ENCODE assay signal across 25 cellular contexts in genomic region chr12:10241276-10241675, GRCh38.
"Had no signal": no experiment of that assay in that cellular context is flagged by ENCODE, and none has a peak within 500 bp of the region (broad histone marks: within the 10 kb centered on the region; RNA-seq: fewer than 3 reads in every experiment).

No MANE protein-coding gene starts in this region.

- H2AFZ ChIP-seq: neural progenitor cell had no signal

- H3K36me3 Mint-ChIP-seq: activated CD4-positive, alpha-beta memory T cell treated with anti-CD3 and anti-CD28 coated beads for 36 hours; naive B cell; neural progenitor cell; stimulated activated memory B cell treated with anti-CD40 and anti-IgM and Interleukin-4, amounts not matched to agents 10 μg/mL and 1 μg/mL and 100 μg/mL, for 72 hours had no signal

- H3K27ac Mint-ChIP-seq: activated CD4-positive, alpha-beta memory T cell treated with anti-CD3 and anti-CD28 coated beads for 36 hours; activated naive CD4-positive, alpha-beta T cell treated with anti-CD3 and anti-CD28 coated beads, Interleukin-2, amount 50 U/mL, for 72 hours; activated T-helper 1 cell treated with anti-CD3 and anti-CD28 coated beads, Interleukin-12 subunit alpha, Interleukin-12 subunit beta, Interleukin-2, Interleukin-4 antibody, amounts not matched to agents 30 ng/mL and 10 ng/mL and 1 ng/mL, durations not matched to agents 14 hours and 24 hours and 36 hours; naive B cell; neural progenitor cell; stimulated activated memory B cell treated with anti-CD40 and anti-IgM and Interleukin-4, amounts not matched to agents 10 μg/mL and 1 μg/mL and 100 μg/mL, for 72 hours; T-helper 17 cell had no signal

- H3K4me1 ChIP-seq: adrenal gland, neural progenitor cell, stomach, suprapubic skin, tibial nerve had no signal

- H3K4me3 Mint-ChIP-seq: activated CD4-positive, alpha-beta memory T cell treated with anti-CD3 and anti-CD28 coated beads for 36 hours; activated T-helper 1 cell treated with anti-CD3 and anti-CD28 coated beads, Interleukin-12 subunit alpha, Interleukin-12 subunit beta, Interleukin-2, Interleukin-4 antibody, amounts not matched to agents 30 ng/mL and 10 ng/mL and 1 ng/mL, durations not matched to agents 14 hours and 24 hours and 36 hours; naive B cell; neural progenitor cell; stimulated activated memory B cell treated with anti-CD40 and anti-IgM and Interleukin-4, amounts not matched to agents 10 μg/mL and 1 μg/mL and 100 μg/mL, for 72 hours; T-helper 17 cell had no signal

- H3K9me3 Mint-ChIP-seq: activated CD4-positive, alpha-beta memory T cell treated with anti-CD3 and anti-CD28 coated beads for 36 hours; activated naive CD4-positive, alpha-beta T cell treated with anti-CD3 and anti-CD28 coated beads, Interleukin-2, amount 50 U/mL, for 72 hours; activated T-helper 1 cell treated with anti-CD3 and anti-CD28 coated beads, Interleukin-12 subunit alpha, Interleukin-12 subunit beta, Interleukin-2, Interleukin-4 antibody, amounts not matched to agents 30 ng/mL and 10 ng/mL and 1 ng/mL, durations not matched to agents 14 hours and 24 hours and 36 hours; naive B cell; neural progenitor cell had no signal

- H3K27ac ChIP-seq: adrenal gland, epithelial cell of prostate, heart right ventricle, lower lobe of right lung, neural progenitor cell, stomach, suprapubic skin, tibial nerve had no signal

- H3K4me3 ChIP-seq: adrenal gland, heart right ventricle, lower lobe of right lung, neural progenitor cell, stomach, suprapubic skin, tibial nerve had no signal

- H3K9me3 ChIP-seq: adrenal gland, heart right ventricle, lower lobe of right lung, stomach, suprapubic skin, tibial nerve had no signal

- H3K4me2 ChIP-seq: neural progenitor cell had no signal

- DNase-seq: activated CD4-positive, alpha-beta memory T cell treated with anti-CD3 and anti-CD28 coated beads for 36 hours; activated CD4-positive, alpha-beta T cell treated with anti-CD3 and anti-CD28 coated beads for 48 hours; activated gamma-delta T cell treated with Interleukin-2 at 50 U/mL for 16 hours; adrenal gland; cerebellar nuclear complex; cortex of kidney; foreskin fibroblast; heart right ventricle; kidney; lower lobe of right lung; mesendoderm; naive B cell; small intestine; stimulated activated CD4-positive, alpha-beta T cell treated with anti-CD3 and anti-CD28 coated beads, Interleukin-15, amount 100 ng/mL, for 24 hours; stomach; T-helper 17 cell had no signal

- H3K4me1 Mint-ChIP-seq: neural progenitor cell had no signal

- H3K27me3 ChIP-seq: adrenal gland, heart right ventricle, neural progenitor cell, stomach, suprapubic skin, tibial nerve had no signal

- H3K9ac ChIP-seq: neural progenitor cell had no signal

- H3K36me3 ChIP-seq: adrenal gland, lower lobe of right lung, neural progenitor cell, stomach, suprapubic skin, tibial nerve had no signal

- ATAC-seq: activated naive CD4-positive, alpha-beta T cell treated with anti-CD3 and anti-CD28 coated beads, Interleukin-2, amount 50 U/mL, for 72 hours; heart right ventricle; left lobe of liver; lower lobe of right lung; sciatic nerve; stimulated activated memory B cell treated with anti-CD40 and anti-IgM and Interleukin-4, amounts not matched to agents 10 μg/mL and 1 μg/mL and 100 μg/mL, for 72 hours; T-helper 17 cell had no signal
